In genomic region chr5:73088026-73088425, GRCh38 we compare ENCODE assay signal across 24 cellular contexts. TPM values are rescaled to one million over a fixed set of nuclear protein-coding genes. Genes with fewer than 3 reads are reported as not detected.
"Had no signal": no experiment of that assay in that cellular context is flagged by ENCODE, and none has a peak within 500 bp of the region (broad histone marks: within the 10 kb centered on the region; RNA-seq: fewer than 3 reads in every experiment).

No MANE protein-coding gene starts in this region.

- H3K9me3 ChIP-seq: gastrocnemius medialis, heart left ventricle, ovary, testis had no signal

- H3K27me3 Mint-ChIP-seq: type B pancreatic cell had no signal

- H3K36me3 ChIP-seq: ovary had no signal

- H3K27ac ChIP-seq: gastrocnemius medialis, heart left ventricle, ovary, testis, VCaP had no signal

- DNase-seq: activated CD4-positive, alpha-beta T cell treated with anti-CD3 and anti-CD28 coated beads, Interleukin-2, amount 50 U/mL, for 1 hour; activated CD4-positive, CD25-positive, alpha-beta regulatory T cell treated with anti-CD3 and anti-CD28 coated beads, Interleukin-2, amount 50 U/mL, for 72 hours; activated CD8-positive, alpha-beta memory T cell treated with anti-CD3 and anti-CD28 coated beads for 24 hours; activated CD8-positive, alpha-beta memory T cell treated with anti-CD3 and anti-CD28 coated beads, Interleukin-2, amount 50 U/mL, for 48 hours; activated effector memory CD4-positive, alpha-beta T cell treated with Interleukin-2 at 50 U/mL for 16 hours; activated naive CD4-positive, alpha-beta T cell treated with anti-CD3 and anti-CD28 coated beads, Interleukin-2, amount 10 ng/mL, durations not matched to agents 7 days and 5 days; activated naive CD8-positive, alpha-beta T cell treated with anti-CD3 and anti-CD28 coated beads, Interleukin-2, amount 50 U/mL, for 24 hours; activated T-cell treated with anti-CD3 and anti-CD28 coated beads, Interleukin-2, amount 50 U/mL, for 48 hours; aorta; cerebellar nuclear complex; effector CD4-positive, alpha-beta T cell; gastrocnemius medialis; heart left ventricle; left cardiac atrium; naive thymus-derived CD8-positive, alpha-beta T cell; ovary; stimulated activated CD4-positive, alpha-beta T cell treated with anti-CD3 and anti-CD28 coated beads, Interleukin-4, amount 100 ng/mL, for 24 hours; testis had no signal

- H3K27me3 ChIP-seq: gastrocnemius medialis, heart left ventricle, ovary, testis had no signal

- H3K4me3 ChIP-seq: gastrocnemius medialis, heart left ventricle, ovary, testis had no signal

- H3K4me1 Mint-ChIP-seq: activated naive CD4-positive, alpha-beta T cell treated with anti-CD3 and anti-CD28 coated beads, Interleukin-2, amount 10 ng/mL, durations not matched to agents 7 days and 5 days; activated naive CD8-positive, alpha-beta T cell treated with anti-CD3 and anti-CD28 coated beads, Interleukin-2, amount 50 U/mL, for 24 hours; stimulated activated effector memory CD8-positive, alpha-beta T cell treated with anti-CD3 and anti-CD28 coated beads, Interleukin-12 subunit alpha, Interleukin-12 subunit beta, amount 100 ng/mL, for 72 hours had no signal

- H3K27ac Mint-ChIP-seq: activated naive CD4-positive, alpha-beta T cell treated with anti-CD3 and anti-CD28 coated beads, Interleukin-2, amount 10 ng/mL, durations not matched to agents 7 days and 5 days; activated naive CD8-positive, alpha-beta T cell treated with anti-CD3 and anti-CD28 coated beads, Interleukin-2, amount 50 U/mL, for 24 hours; naive thymus-derived CD8-positive, alpha-beta T cell; stimulated activated effector memory CD8-positive, alpha-beta T cell treated with anti-CD3 and anti-CD28 coated beads, Interleukin-12 subunit alpha, Interleukin-12 subunit beta, amount 100 ng/mL, for 72 hours; type B pancreatic cell had no signal

- H3K4me3 Mint-ChIP-seq: activated naive CD4-positive, alpha-beta T cell treated with anti-CD3 and anti-CD28 coated beads, Interleukin-2, amount 10 ng/mL, durations not matched to agents 7 days and 5 days; activated naive CD8-positive, alpha-beta T cell treated with anti-CD3 and anti-CD28 coated beads, Interleukin-2, amount 50 U/mL, for 24 hours; naive thymus-derived CD8-positive, alpha-beta T cell; stimulated activated effector memory CD8-positive, alpha-beta T cell treated with anti-CD3 and anti-CD28 coated beads, Interleukin-12 subunit alpha, Interleukin-12 subunit beta, amount 100 ng/mL, for 72 hours; type B pancreatic cell had no signal

- ATAC-seq: activated naive CD8-positive, alpha-beta T cell treated with anti-CD3 and anti-CD28 coated beads, Interleukin-2, amount 50 U/mL, for 24 hours; gastrocnemius medialis; heart left ventricle; left cardiac atrium; naive thymus-derived CD8-positive, alpha-beta T cell; sciatic nerve; stimulated activated effector memory CD8-positive, alpha-beta T cell treated with anti-CD3 and anti-CD28 coated beads, Interleukin-12 subunit alpha, Interleukin-12 subunit beta, amount 100 ng/mL, for 72 hours had no signal

- H3K4me1 ChIP-seq: gastrocnemius medialis, heart left ventricle, testis had no signal

- H3K36me3 Mint-ChIP-seq: activated naive CD4-positive, alpha-beta T cell treated with anti-CD3 and anti-CD28 coated beads, Interleukin-2, amount 10 ng/mL, durations not matched to agents 7 days and 5 days; naive thymus-derived CD8-positive, alpha-beta T cell had no signal

- H3K9me3 Mint-ChIP-seq: activated naive CD4-positive, alpha-beta T cell treated with anti-CD3 and anti-CD28 coated beads, Interleukin-2, amount 10 ng/mL, durations not matched to agents 7 days and 5 days; activated naive CD8-positive, alpha-beta T cell treated with anti-CD3 and anti-CD28 coated beads, Interleukin-2, amount 50 U/mL, for 24 hours; naive thymus-derived CD8-positive, alpha-beta T cell; stimulated activated effector memory CD8-positive, alpha-beta T cell treated with anti-CD3 and anti-CD28 coated beads, Interleukin-12 subunit alpha, Interleukin-12 subunit beta, amount 100 ng/mL, for 72 hours; type B pancreatic cell had no signal

RNA-seq across cellular contexts. Expression of gene TMEM171, which starts 32.3 kb away (rescaled TPM):
- total RNA-seq: aorta; mesenteric fat pad; naive thymus-derived CD8-positive, alpha-beta T cell; ovary; T-helper 1 cell treated with Interleukin-12 subunit alpha and Interleukin-12 subunit beta and Interleukin-4 antibody, amounts not matched to agents 30 ng/mL and 1 ng/mL, for 36 hours had no signal
- polyA plus RNA-seq: heart left ventricle had no signal
